Comparison of ENCODE assay signal across 1 cellular context in the genomic region with DNA sequence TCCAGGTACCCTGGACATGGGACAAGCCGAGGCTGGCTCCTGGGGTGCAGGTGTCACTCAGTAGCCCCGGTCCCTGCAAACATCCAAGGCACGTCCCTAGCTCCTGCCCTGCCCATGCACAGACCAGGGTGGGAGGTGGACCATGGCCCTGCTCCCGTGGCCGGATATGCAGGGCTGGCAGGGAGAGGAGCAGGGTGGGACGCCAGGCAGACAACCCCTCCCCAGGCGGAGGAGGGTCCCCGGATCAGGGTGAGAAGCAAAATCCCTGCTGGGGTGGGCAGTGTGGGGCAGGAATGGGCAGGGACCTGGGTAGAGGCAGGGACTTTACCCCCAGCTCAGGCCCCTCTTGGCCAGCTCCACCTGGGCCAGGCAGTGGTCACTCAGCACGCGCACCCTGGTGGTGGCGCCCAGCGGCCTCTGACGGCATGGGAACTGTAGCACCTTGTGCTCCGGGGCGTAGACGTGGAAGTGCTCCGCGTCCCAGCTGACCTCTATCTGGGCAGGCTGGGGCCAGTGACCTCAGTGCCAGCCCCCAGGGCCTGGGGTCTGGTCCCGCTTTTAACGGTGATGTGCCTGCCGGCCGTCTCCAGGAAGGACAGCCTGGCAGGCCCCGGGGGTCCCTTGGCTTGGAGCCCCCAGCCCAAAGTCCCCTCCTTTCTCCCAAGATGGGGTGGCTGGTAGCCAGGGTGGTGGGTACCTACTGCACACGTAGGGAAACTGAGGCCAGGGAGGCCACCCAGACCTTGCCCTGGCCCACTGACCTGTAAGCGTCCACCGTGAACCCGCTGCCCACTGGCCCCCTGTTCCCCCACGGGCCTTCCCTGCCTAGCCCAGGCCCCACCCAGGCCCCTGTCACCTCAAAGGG.
TF ChIP-seq lines count a peak whose summit lies in the region.

No MANE protein-coding gene starts in this region.

TF ChIP-seq in H1, 55 proteins besides CTCF, POLR2A, EP300 and RAD21 (continued from another document):
- TF ChIP-seq JUND (IDR thresholded peaks at IDR 0.05; ENCODE audit: low read length) (no peak), CBX8 (IDR thresholded peaks at IDR 0.05; ENCODE audit: borderline replicate concordance, low read depth, low read length) (no peak), CTBP2 (IDR thresholded peaks at IDR 0.05; ENCODE audit: borderline replicate concordance, insufficient read depth, insufficient read length, low read length) (no peak), MAFK (IDR thresholded peaks at IDR 0.05; ENCODE audit: low read depth, low read length) (no peak), SRF (IDR thresholded peaks at IDR 0.05; ENCODE audit: low read depth, low read length) (no peak), CHD2 (IDR thresholded peaks at IDR 0.05; ENCODE audit: low read length) (no peak), JUN (IDR thresholded peaks at IDR 0.05; ENCODE audit: low read depth, low read length) (no peak), TAF1 (IDR thresholded peaks at IDR 0.05; ENCODE audit: low read depth, low read length) (no peak), SAP30 (IDR thresholded peaks at IDR 0.05; ENCODE audit: insufficient read depth, insufficient replicate concordance, low read length) (no peak), KDM4A (IDR thresholded peaks at IDR 0.05; ENCODE audit: low read depth, low read length, severe bottlenecking) (no peak), SP2 (IDR thresholded peaks at IDR 0.05; ENCODE audit: low read length) (no peak), CBX5 (IDR thresholded peaks at IDR 0.05; ENCODE audit: low read depth, low read length) (no peak), FOSL1 (IDR thresholded peaks at IDR 0.05; ENCODE audit: insufficient read depth, low read depth, low read length) (no peak)
- TF ChIP-seq, protein P1, sequence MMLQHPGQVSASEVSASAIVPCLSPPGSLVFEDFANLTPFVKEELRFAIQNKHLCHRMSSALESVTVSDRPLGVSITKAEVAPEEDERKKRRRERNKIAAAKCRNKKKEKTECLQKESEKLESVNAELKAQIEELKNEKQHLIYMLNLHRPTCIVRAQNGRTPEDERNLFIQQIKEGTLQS (IDR thresholded peaks at IDR 0.05; ENCODE audit: insufficient read depth, low read depth, low read length): no peak
- TF ChIP-seq, protein P2, sequence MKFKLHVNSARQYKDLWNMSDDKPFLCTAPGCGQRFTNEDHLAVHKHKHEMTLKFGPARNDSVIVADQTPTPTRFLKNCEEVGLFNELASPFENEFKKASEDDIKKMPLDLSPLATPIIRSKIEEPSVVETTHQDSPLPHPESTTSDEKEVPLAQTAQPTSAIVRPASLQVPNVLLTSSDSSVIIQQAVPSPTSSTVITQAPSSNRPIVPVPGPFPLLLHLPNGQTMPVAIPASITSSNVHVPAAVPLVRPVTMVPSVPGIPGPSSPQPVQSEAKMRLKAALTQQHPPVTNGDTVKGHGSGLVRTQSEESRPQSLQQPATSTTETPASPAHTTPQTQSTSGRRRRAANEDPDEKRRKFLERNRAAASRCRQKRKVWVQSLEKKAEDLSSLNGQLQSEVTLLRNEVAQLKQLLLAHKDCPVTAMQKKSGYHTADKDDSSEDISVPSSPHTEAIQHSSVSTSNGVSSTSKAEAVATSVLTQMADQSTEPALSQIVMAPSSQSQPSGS (IDR thresholded peaks at IDR 0.05; ENCODE audit: low read length): no peak
